26 cellular contexts compared by ENCODE assay signal in genomic region chr13:22839554-22840286, GRCh38.
DNase-seq lines count a peak whose midpoint lies in the region; ATAC-seq and TF ChIP-seq lines count a peak whose summit lies in the region.
"Had no signal": no experiment of that assay in that cellular context is flagged by ENCODE, and none has a peak within 500 bp of the region (broad histone marks: within the 10 kb centered on the region; RNA-seq: fewer than 3 reads in every experiment).

No MANE protein-coding gene starts in this region.

- POLR2A ChIA-PET in WTC11 (lab: Charles Lee), result no interaction called here

- ATAC-seq in HG02870 (IDR thresholded peaks at IDR 0.05; ENCODE audit: unreplicated experiment), result peak; percentile 54
- ATAC-seq in WTC11, result no peak
- ATAC-seq: activated CD4-positive, alpha-beta T cell treated with anti-CD3 and anti-CD28 coated beads for 36 hours; activated T-cell treated with anti-CD3 and anti-CD28 coated beads, Interleukin-2, amount 50 U/mL, for 4 hours; heart right ventricle; left cardiac atrium; T-cell had no signal

- H3K27me3 Mint-ChIP-seq in WTC11 (ENCODE audit: low read depth), result no peaks in the 10 kb centered on the region

- no peaks in the 10 kb centered on the region for H3K9me3 Mint-ChIP-seq in WTC11
- H3K9me3 Mint-ChIP-seq: activated T-cell treated with anti-CD3 and anti-CD28 coated beads, Interleukin-2, amount 50 U/mL, for 4 hours had no signal

- no peak overlapping the region for H3K27ac Mint-ChIP-seq in WTC11
- H3K27ac Mint-ChIP-seq: activated CD4-positive, alpha-beta T cell treated with anti-CD3 and anti-CD28 coated beads for 36 hours; B cell; T-cell had no signal

- DNase-seq in Caki2 (ENCODE audit: low read depth) (peak; percentile 39), NOMO-1 treated with dmso at 0.1 percent for 144 hours (lab: John Stamatoyannopoulos, UW; ENCODE audit: unreplicated experiment) (peak; percentile 9), medulla oblongata (ENCODE audit: extremely low spot score) (peak; percentile 41), SKM-1 (lab: John Stamatoyannopoulos, UW; ENCODE audit: unreplicated experiment) (no peak), WTC11 (ENCODE audit: low spot score) (no peak), SKM-1 treated with dmso at 0.1 percent for 144 hours (lab: John Stamatoyannopoulos, UW; ENCODE audit: unreplicated experiment) (no peak)
- no peak for DNase-seq in activated CD4-positive, alpha-beta T cell treated with anti-CD3 and anti-CD28 coated beads for 4 hours
- DNase-seq: activated CD4-positive, alpha-beta T cell treated with anti-CD3 and anti-CD28 coated beads for 36 hours; activated naive CD4-positive, alpha-beta T cell; activated T-cell treated with anti-CD3 and anti-CD28 coated beads, Interleukin-2, amount 50 U/mL, for 4 hours; effector CD8-positive, alpha-beta T cell; foreskin fibroblast; GF-D8; heart right ventricle; left cardiac atrium; mesenchymal stem cell; NCI-H187 treated with DMSO at 0.1 percent for 48 hours; NCI-H226; NCI-H774; occipital lobe; Right ventricle myocardium superior; small intestine; T-cell; upper lobe of left lung had no signal

- TF ChIP-seq CTCF in WTC11 (IDR thresholded peaks at IDR 0.05), result no peak

- no peaks in the 10 kb centered on the region for H3K36me3 Mint-ChIP-seq in WTC11
- H3K36me3 Mint-ChIP-seq: T-cell had no signal

- in situ Hi-C loops in Caki2 (cut with HindIII; ENCODE audit: low pct_unique_long_range_greater_than_20kb, low sequenced_read_pairs), result no loop called here

- CTCF ChIA-PET in WTC11 (lab: Charles Lee), result interaction anchor here (1.0 to 1.3 kb wide), 2 partner anchors 9 to 180 kb away, joined by 3 to 6 read pairs; no protein-coding TSS in a partner anchor

- H3K4me1 Mint-ChIP-seq in WTC11, result no peaks in the 10 kb centered on the region
- H3K4me1 Mint-ChIP-seq: activated CD4-positive, alpha-beta T cell treated with anti-CD3 and anti-CD28 coated beads for 36 hours; B cell; T-cell had no signal

- no peak overlapping the region for H3K4me3 Mint-ChIP-seq in WTC11
- H3K4me3 Mint-ChIP-seq: activated CD4-positive, alpha-beta T cell treated with anti-CD3 and anti-CD28 coated beads for 36 hours; activated T-cell treated with anti-CD3 and anti-CD28 coated beads, Interleukin-2, amount 50 U/mL, for 4 hours; B cell; T-cell had no signal

TF ChIP-seq in WTC11, 78 proteins besides CTCF, POLR2A, EP300 and RAD21 (continues in another document):
- no peak for TF ChIP-seq KAT7 (CRISPR knock-in tag; IDR thresholded peaks at IDR 0.05; ENCODE audit: borderline replicate concordance)
- no peak for TF ChIP-seq JAZF1 (CRISPR knock-in tag; IDR thresholded peaks at IDR 0.05)
- no peak for TF ChIP-seq AR (CRISPR knock-in tag; IDR thresholded peaks at IDR 0.05)
- no peak for TF ChIP-seq ZBTB43 (CRISPR knock-in tag; IDR thresholded peaks at IDR 0.05)
- TF ChIP-seq, protein P1, sequence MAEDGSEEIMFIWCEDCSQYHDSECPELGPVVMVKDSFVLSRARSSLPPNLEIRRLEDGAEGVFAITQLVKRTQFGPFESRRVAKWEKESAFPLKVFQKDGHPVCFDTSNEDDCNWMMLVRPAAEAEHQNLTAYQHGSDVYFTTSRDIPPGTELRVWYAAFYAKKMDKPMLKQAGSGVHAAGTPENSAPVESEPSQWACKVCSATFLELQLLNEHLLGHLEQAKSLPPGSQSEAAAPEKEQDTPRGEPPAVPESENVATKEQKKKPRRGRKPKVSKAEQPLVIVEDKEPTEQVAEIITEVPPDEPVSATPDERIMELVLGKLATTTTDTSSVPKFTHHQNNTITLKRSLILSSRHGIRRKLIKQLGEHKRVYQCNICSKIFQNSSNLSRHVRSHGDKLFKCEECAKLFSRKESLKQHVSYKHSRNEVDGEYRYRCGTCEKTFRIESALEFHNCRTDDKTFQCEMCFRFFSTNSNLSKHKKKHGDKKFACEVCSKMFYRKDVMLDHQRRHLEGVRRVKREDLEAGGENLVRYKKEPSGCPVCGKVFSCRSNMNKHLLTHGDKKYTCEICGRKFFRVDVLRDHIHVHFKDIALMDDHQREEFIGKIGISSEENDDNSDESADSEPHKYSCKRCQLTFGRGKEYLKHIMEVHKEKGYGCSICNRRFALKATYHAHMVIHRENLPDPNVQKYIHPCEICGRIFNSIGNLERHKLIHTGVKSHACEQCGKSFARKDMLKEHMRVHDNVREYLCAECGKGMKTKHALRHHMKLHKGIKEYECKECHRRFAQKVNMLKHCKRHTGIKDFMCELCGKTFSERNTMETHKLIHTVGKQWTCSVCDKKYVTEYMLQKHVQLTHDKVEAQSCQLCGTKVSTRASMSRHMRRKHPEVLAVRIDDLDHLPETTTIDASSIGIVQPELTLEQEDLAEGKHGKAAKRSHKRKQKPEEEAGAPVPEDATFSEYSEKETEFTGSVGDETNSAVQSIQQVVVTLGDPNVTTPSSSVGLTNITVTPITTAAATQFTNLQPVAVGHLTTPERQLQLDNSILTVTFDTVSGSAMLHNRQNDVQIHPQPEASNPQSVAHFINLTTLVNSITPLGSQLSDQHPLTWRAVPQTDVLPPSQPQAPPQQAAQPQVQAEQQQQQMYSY (CRISPR knock-in tag; IDR thresholded peaks at IDR 0.05), result no peak
- no peak for TF ChIP-seq ETV6 (CRISPR knock-in tag; IDR thresholded peaks at IDR 0.05)
- no peak for TF ChIP-seq NR3C1 (CRISPR knock-in tag; conservative IDR thresholded peaks at IDR 0.05; ENCODE audit: low read depth)
- TF ChIP-seq ZNF232 (CRISPR knock-in tag; IDR thresholded peaks at IDR 0.05), result no peak
- no peak for TF ChIP-seq CREM (CRISPR knock-in tag; IDR thresholded peaks at IDR 0.05)
- TF ChIP-seq RELA (CRISPR knock-in tag; IDR thresholded peaks at IDR 0.05; ENCODE audit: borderline replicate concordance), result no peak
- TF ChIP-seq HMGA2 (CRISPR knock-in tag; IDR thresholded peaks at IDR 0.05), result no peak
- TF ChIP-seq SOX15 (CRISPR knock-in tag; IDR thresholded peaks at IDR 0.05), result no peak
- no peak for TF ChIP-seq HMGXB4 (CRISPR knock-in tag; IDR thresholded peaks at IDR 0.05)
- TF ChIP-seq, protein P2, sequence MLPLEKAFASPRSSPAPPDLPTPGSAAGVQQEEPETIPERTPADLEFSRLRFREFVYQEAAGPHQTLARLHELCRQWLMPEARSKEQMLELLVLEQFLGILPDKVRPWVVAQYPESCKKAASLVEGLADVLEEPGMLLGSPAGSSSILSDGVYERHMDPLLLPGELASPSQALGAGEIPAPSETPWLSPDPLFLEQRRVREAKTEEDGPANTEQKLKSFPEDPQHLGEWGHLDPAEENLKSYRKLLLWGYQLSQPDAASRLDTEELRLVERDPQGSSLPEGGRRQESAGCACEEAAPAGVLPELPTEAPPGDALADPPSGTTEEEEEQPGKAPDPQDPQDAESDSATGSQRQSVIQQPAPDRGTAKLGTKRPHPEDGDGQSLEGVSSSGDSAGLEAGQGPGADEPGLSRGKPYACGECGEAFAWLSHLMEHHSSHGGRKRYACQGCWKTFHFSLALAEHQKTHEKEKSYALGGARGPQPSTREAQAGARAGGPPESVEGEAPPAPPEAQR (CRISPR knock-in tag; IDR thresholded peaks at IDR 0.05), result no peak
- TF ChIP-seq ZNF263 (CRISPR knock-in tag; IDR thresholded peaks at IDR 0.05; ENCODE audit: low read depth), result no peak
- TF ChIP-seq JUN (CRISPR knock-in tag; IDR thresholded peaks at IDR 0.05), result no peak

Comparison
In these comparisons a context has a peak if more than half of its experiments do, and no peak if none do; other contexts are left out.
1. DNase-seq: peak in Caki2 (single experiment), NOMO-1 treated with dmso at 0.1 percent for 144 hours (single experiment) and medulla oblongata (single experiment); none in activated CD4-positive, alpha-beta T cell treated with anti-CD3 and anti-CD28 coated beads for 4 hours (0 of 2), SKM-1 (single experiment), WTC11 (single experiment) and SKM-1 treated with dmso at 0.1 percent for 144 hours (single experiment).